26 cellular contexts compared by ENCODE assay signal in the genomic region with DNA sequence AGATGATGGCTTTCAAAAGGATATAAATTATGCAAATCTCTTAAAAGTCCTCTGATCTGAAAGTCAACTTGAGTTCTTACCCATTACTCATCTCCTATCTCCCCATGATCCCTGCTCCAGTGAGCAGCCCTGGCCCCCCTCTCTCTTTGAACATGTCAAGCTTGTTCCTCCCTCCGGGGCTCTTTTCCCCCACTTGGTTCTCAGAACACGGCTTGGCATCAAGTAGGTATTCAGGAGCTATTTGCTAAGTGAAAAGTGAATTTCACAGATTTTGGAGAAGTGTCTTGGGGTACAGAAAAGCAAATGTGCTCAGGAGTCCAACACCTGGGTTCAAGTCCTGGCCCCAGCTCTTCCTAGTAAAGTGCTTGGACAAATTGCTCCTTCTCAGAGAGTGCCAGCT.
"Had no signal": no experiment of that assay in that cellular context is flagged by ENCODE, and none has a peak within 500 bp of the region (broad histone marks: within the 10 kb centered on the region; RNA-seq: fewer than 3 reads in every experiment).

No MANE protein-coding gene starts in this region.

- H3K79me2 ChIP-seq: hepatocyte had no signal

- H3K4me1 Mint-ChIP-seq: immature natural killer cell had no signal

- H3K4me1 ChIP-seq: colonic mucosa, gastroesophageal sphincter, heart left ventricle, lower lobe of right lung had no signal

- H3K4me2 ChIP-seq: hepatocyte had no signal

- ATAC-seq: esophagus mucosa, foreskin keratinocyte, gastroesophageal sphincter, heart left ventricle, left colon, left lobe of liver, left ventricle myocardium superior, lower lobe of right lung, mucosa of descending colon had no signal

- H3K4me3 ChIP-seq: colonic mucosa, dorsolateral prefrontal cortex, gastroesophageal sphincter, heart left ventricle, hepatocyte, lower lobe of right lung, mucosa of descending colon had no signal

- H3K36me3 ChIP-seq: colonic mucosa, gastroesophageal sphincter, heart left ventricle, lower lobe of right lung had no signal

- H3K4me3 Mint-ChIP-seq: immature natural killer cell, naive B cell had no signal

- H3K27me3 ChIP-seq: colonic mucosa, foreskin keratinocyte, gastroesophageal sphincter, heart left ventricle, hepatocyte had no signal

- H3K36me3 Mint-ChIP-seq: immature natural killer cell, naive B cell had no signal

- H3K9me3 Mint-ChIP-seq: immature natural killer cell had no signal

- H3K27ac ChIP-seq: colonic mucosa, dorsolateral prefrontal cortex, epithelial cell of prostate, foreskin keratinocyte, gastroesophageal sphincter, heart left ventricle, hepatocyte, lower lobe of right lung had no signal

- DNase-seq: cerebellar nuclear complex; colonic mucosa; cortex of kidney; dermis blood vessel endothelial cell; dorsolateral prefrontal cortex; effector CD4-positive, alpha-beta T cell; effector memory CD4-positive, alpha-beta T cell; erythroblast; foreskin keratinocyte; heart left ventricle; hypothalamus; immature natural killer cell; islet precursor cell; kidney; kidney glomerular epithelial cell; left colon; left ventricle myocardium superior; lower lobe of right lung; mesenchymal stem cell; mucosa of descending colon; naive B cell had no signal

- H2AFZ ChIP-seq: hepatocyte had no signal

- H3K9me3 ChIP-seq: colonic mucosa, gastroesophageal sphincter, heart left ventricle, lower lobe of right lung, mucosa of descending colon had no signal

- H3K27ac Mint-ChIP-seq: immature natural killer cell, naive B cell had no signal
